ENCODE assay signal across 17 cellular contexts in genomic region chr4:143023519-143023918, GRCh38.
DNase-seq lines count a peak whose midpoint lies in the region; ATAC-seq and TF ChIP-seq lines count a peak whose summit lies in the region.
"Had no signal": no experiment of that assay in that cellular context is flagged by ENCODE, and none has a peak within 500 bp of the region (broad histone marks: within the 10 kb centered on the region; RNA-seq: fewer than 3 reads in every experiment).

No MANE protein-coding gene starts in this region.

- H3K4me1 Mint-ChIP-seq in CD14-positive monocyte = peaks cover 60% of the 10 kb centered on the region
- H3K4me1 Mint-ChIP-seq in T-cell = no peaks in the 10 kb centered on the region
- H3K4me1 Mint-ChIP-seq: activated CD4-positive, alpha-beta T cell treated with anti-CD3 and anti-CD28 coated beads for 36 hours had no signal

- peak; percentile 38 for ATAC-seq in GM19438 (IDR thresholded peaks at IDR 0.05; ENCODE audit: low read depth, unreplicated experiment)
- ATAC-seq in HG03108 (IDR thresholded peaks at IDR 0.05; ENCODE audit: unreplicated experiment) = peak; percentile 34
- no peak for ATAC-seq in T-cell (replicated peaks in 1 of 4)
- ATAC-seq in GM21576 (IDR thresholded peaks at IDR 0.05; ENCODE audit: unreplicated experiment) = no peak
- ATAC-seq: activated CD4-positive, alpha-beta T cell treated with anti-CD3 and anti-CD28 coated beads for 36 hours; naive thymus-derived CD4-positive, alpha-beta T cell had no signal

- no peak for TF ChIP-seq CTCF in CD14-positive monocyte (IDR thresholded peaks at IDR 0.05)

- DNase-seq in CD14-positive monocyte (ENCODE audit: low spot score) = no peak
- DNase-seq in NOMO-1 treated with DMSO at 0.1 percent for 48 hours (lab: John Stamatoyannopoulos, UW; ENCODE audit: unreplicated experiment) = peak; percentile 6
- no peak for DNase-seq in T-helper 9 cell
- no peak for DNase-seq in T-cell
- no peak for DNase-seq in globus pallidus (ENCODE audit: low spot score)
- DNase-seq: activated CD4-positive, alpha-beta T cell treated with anti-CD3 and anti-CD28 coated beads for 36 hours; activated CD8-positive, alpha-beta memory T cell treated with anti-CD3 and anti-CD28 coated beads, Interleukin-2, amount 50 U/mL, for 48 hours; activated naive CD4-positive, alpha-beta T cell treated with Interleukin-2 at 50 U/mL for 16 hours; H7; Kasumi-1; naive thymus-derived CD4-positive, alpha-beta T cell; NCI-H1930; T-helper 2 cell had no signal

- peaks cover 0 to 5% (median 2%) of the 10 kb centered on the region in 7 donors for H3K9me3 Mint-ChIP-seq in CD14-positive monocyte
- peaks cover under 1 to 4% (median under 1%) of the 10 kb centered on the region in 3 donors for H3K9me3 Mint-ChIP-seq in T-cell

- intact Hi-C loops in CD14-positive monocyte (cut with micrococcal nuclease) = no loop called here

- peak overlapping the region in 1 of 2 donors; percentile 7 for H3K4me3 Mint-ChIP-seq in CD14-positive monocyte
- no peak overlapping the region for H3K4me3 Mint-ChIP-seq in T-cell
- H3K4me3 Mint-ChIP-seq: activated CD4-positive, alpha-beta T cell treated with anti-CD3 and anti-CD28 coated beads for 36 hours; dendritic cell treated with granulocyte-macrophage colony-stimulating factor and Interleukin-4, amounts not matched to agents 40 ng/mL and 50 ng/mL, for 4 days; naive thymus-derived CD4-positive, alpha-beta T cell had no signal

- no peaks in the 10 kb centered on the region for H3K27me3 Mint-ChIP-seq in CD14-positive monocyte (ENCODE audit: low read depth in 3 of 3)
- peaks cover 9 to 15% of the 10 kb centered on the region in 2 donors for H3K27me3 Mint-ChIP-seq in T-cell
- H3K27me3 Mint-ChIP-seq: dendritic cell treated with granulocyte-macrophage colony-stimulating factor and Interleukin-4, amounts not matched to agents 40 ng/mL and 50 ng/mL, for 4 days had no signal

- H3K27ac Mint-ChIP-seq in CD14-positive monocyte = peak overlapping the region; percentile 62 to 92 (median 82)
- no peak overlapping the region for H3K27ac Mint-ChIP-seq in T-cell
- H3K27ac Mint-ChIP-seq: activated CD4-positive, alpha-beta T cell treated with anti-CD3 and anti-CD28 coated beads for 36 hours; naive thymus-derived CD4-positive, alpha-beta T cell had no signal

- CTCF ChIA-PET in T-cell (lab: Charles Lee) = no interaction called here

- POLR2A ChIA-PET in T-cell (lab: Charles Lee) = no interaction called here

- H3K36me3 Mint-ChIP-seq in CD14-positive monocyte (no peaks in the 10 kb centered on the region), T-cell (no peaks in the 10 kb centered on the region)
- H3K36me3 Mint-ChIP-seq: naive thymus-derived CD4-positive, alpha-beta T cell had no signal

Comparison
In these comparisons a context has a peak if more than half of its experiments do, and no peak if none do; other contexts are left out.
1. H3K27ac Mint-ChIP-seq: peak in CD14-positive monocyte (7 of 7); none in T-cell (0 of 2).
2. ATAC-seq: peak in GM19438 (single experiment) and HG03108 (single experiment); none in T-cell (0 of 4) and GM21576 (single experiment).